ENCODE assay signal across 15 cellular contexts in genomic region chr5:146815423-146815822, GRCh38.
"Had no signal": no experiment of that assay in that cellular context is flagged by ENCODE, and none has a peak within 500 bp of the region (broad histone marks: within the 10 kb centered on the region; RNA-seq: fewer than 3 reads in every experiment).

No MANE protein-coding gene starts in this region.

- H3K36me3 Mint-ChIP-seq: activated naive CD8-positive, alpha-beta T cell treated with anti-CD3 and anti-CD28 coated beads for 36 hours; memory B cell had no signal

- H3K27ac Mint-ChIP-seq: activated naive CD8-positive, alpha-beta T cell treated with anti-CD3 and anti-CD28 coated beads for 36 hours; memory B cell; stimulated activated naive CD8-positive, alpha-beta T cell treated with anti-CD3 and anti-CD28 coated beads, Interleukin-15, amount 100 ng/mL, for 72 hours had no signal

- H3K4me1 ChIP-seq: prostate gland, suprapubic skin, transverse colon had no signal

- H3K27ac ChIP-seq: cardiac muscle cell, prostate gland, skin epidermis, suprapubic skin, transverse colon, VCaP had no signal

- H3K9me3 Mint-ChIP-seq: activated naive CD8-positive, alpha-beta T cell treated with anti-CD3 and anti-CD28 coated beads for 36 hours; stimulated activated naive CD8-positive, alpha-beta T cell treated with anti-CD3 and anti-CD28 coated beads, Interleukin-15, amount 100 ng/mL, for 72 hours had no signal

- H3K4me3 Mint-ChIP-seq: activated naive CD8-positive, alpha-beta T cell treated with anti-CD3 and anti-CD28 coated beads for 36 hours; memory B cell; stimulated activated naive CD8-positive, alpha-beta T cell treated with anti-CD3 and anti-CD28 coated beads, Interleukin-15, amount 100 ng/mL, for 72 hours had no signal

- H3K27me3 ChIP-seq: cardiac muscle cell, suprapubic skin, transverse colon had no signal

- H3K4me1 Mint-ChIP-seq: memory B cell had no signal

- H3K27me3 Mint-ChIP-seq: activated naive CD8-positive, alpha-beta T cell treated with anti-CD3 and anti-CD28 coated beads for 36 hours; stimulated activated naive CD8-positive, alpha-beta T cell treated with anti-CD3 and anti-CD28 coated beads, Interleukin-15, amount 100 ng/mL, for 72 hours had no signal

- DNase-seq: activated CD4-positive, alpha-beta T cell treated with anti-CD3 and anti-CD28 coated beads, Interleukin-2, amount 50 U/mL, for 48 hours; activated naive CD4-positive, alpha-beta T cell; activated naive CD8-positive, alpha-beta T cell treated with anti-CD3 and anti-CD28 coated beads for 36 hours; amniotic stem cell; head of caudate nucleus; right cardiac atrium; stimulated activated naive CD8-positive, alpha-beta T cell treated with anti-CD3 and anti-CD28 coated beads, Interleukin-15, amount 100 ng/mL, for 72 hours; T-helper 2 cell; transverse colon had no signal

- H3K4me3 ChIP-seq: cardiac muscle cell, prostate gland, skin epidermis, suprapubic skin, transverse colon had no signal

- H3K36me3 ChIP-seq: cardiac muscle cell, prostate gland, suprapubic skin, transverse colon had no signal

- H3K9me3 ChIP-seq: prostate gland, suprapubic skin, transverse colon had no signal
